Comparison of ENCODE assay signal across 8 cellular contexts in the genomic region with DNA sequence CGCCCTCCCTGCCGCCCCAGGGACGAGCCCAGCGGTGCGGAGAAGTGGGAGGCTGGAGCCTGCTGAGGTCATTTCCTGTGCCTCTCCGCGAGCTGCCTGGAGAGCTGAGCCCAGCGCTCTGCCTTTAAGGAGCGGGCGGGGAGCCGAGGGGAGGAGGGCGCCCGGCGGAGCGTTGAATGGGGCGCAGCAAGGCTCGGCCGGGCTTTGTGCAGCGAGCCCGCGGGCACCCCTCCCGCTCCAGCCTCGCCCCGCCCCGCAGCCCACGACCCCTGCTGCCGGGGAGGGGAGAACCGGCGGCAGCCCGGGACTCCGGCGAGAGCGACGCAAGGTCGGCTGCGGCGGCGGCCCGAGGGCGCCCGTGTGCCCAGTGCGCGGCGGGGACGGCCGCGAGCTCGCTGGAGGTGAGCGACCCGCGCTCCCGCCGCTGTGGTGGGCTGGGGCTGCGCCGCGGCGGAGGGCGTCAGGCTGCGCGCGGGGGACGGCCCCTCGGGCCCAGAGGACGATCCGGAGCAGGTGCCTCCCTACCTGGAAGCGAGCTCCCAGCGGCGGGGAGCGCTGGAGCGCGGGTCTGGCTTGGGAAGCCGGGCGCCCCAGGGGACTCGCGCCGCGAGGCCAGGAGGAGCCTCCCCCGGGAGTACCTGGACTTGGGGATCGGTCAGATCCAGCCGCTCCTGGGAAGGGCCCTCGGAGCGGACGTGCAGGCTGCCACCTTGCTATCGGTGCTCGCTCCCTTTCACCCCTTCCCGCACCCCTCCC. TPM values are rescaled to one million over a fixed set of nuclear protein-coding genes. Genes with fewer than 3 reads are reported as not detected.
DNase-seq lines count a peak whose midpoint lies in the region; ATAC-seq, FAIRE-seq and TF ChIP-seq lines count a peak whose summit lies in the region.

A gene (plus strand): TSS at position 293 of the 756 bp plus-strand sequence. CDS start 8,578 bp downstream, outside the sequence.

- TF ChIP-seq EP300 in ovary (IDR thresholded peaks at IDR 0.05), result no peak

- no peaks in the 10 kb centered on the region for H3K36me3 Mint-ChIP-seq in activated naive CD8-positive, alpha-beta T cell treated with anti-CD3 and anti-CD28 coated beads, Interleukin-2, amount 50 U/mL, for 24 hours (ENCODE audit: low read depth)

- H3K27me3 Mint-ChIP-seq in activated naive CD8-positive, alpha-beta T cell treated with anti-CD3 and anti-CD28 coated beads, Interleukin-2, amount 50 U/mL, for 24 hours, result peaks cover 32% of the 10 kb centered on the region

- ATAC-seq in GM18520 (IDR thresholded peaks at IDR 0.05; ENCODE audit: unreplicated experiment), result peak; percentile 48
- ATAC-seq in activated naive CD8-positive, alpha-beta T cell treated with anti-CD3 and anti-CD28 coated beads, Interleukin-2, amount 50 U/mL, for 24 hours, result peak; percentile 97

- TF ChIP-seq CTCF in 22Rv1 (IDR thresholded peaks at IDR 0.05) (peak; percentile 24), KMS-11 (conservative IDR thresholded peaks at IDR 0.05; ENCODE audit: low read depth, low read length) (no peak), ovary (IDR thresholded peaks at IDR 0.05) (no peak)

- H3K36me3 ChIP-seq in KMS-11 (ENCODE audit: insufficient read depth) (no peaks in the 10 kb centered on the region), ovary (no peaks in the 10 kb centered on the region)

- H3K9ac ChIP-seq in KMS-11, result no peak within 1 kb of the TSS

- no peak for TF ChIP-seq POLR2A in ovary (IDR thresholded peaks at IDR 0.05)

- H3K4me3 Mint-ChIP-seq in activated naive CD8-positive, alpha-beta T cell treated with anti-CD3 and anti-CD28 coated beads, Interleukin-2, amount 50 U/mL, for 24 hours, result peak within 1 kb of the TSS; percentile 78

- H2AFZ ChIP-seq in KMS-11 (ENCODE audit: low read depth), result peak within 1 kb of the TSS; percentile 38

- DNase-seq in SK-MEL-5 (ENCODE audit: low read depth, low spot score) (peak; percentile 86), cardiac septum (ENCODE audit: low spot score) (peak; percentile 88), ovary (peak; percentile 41 to 63 (median 59)), urothelium cell line (ENCODE audit: low spot score) (peak; percentile 99)
- DNase-seq in activated naive CD8-positive, alpha-beta T cell treated with anti-CD3 and anti-CD28 coated beads, Interleukin-2, amount 50 U/mL, for 24 hours, result peak; percentile 66

- H3K4me1 ChIP-seq in KMS-11 (ENCODE audit: low read depth, poor library complexity, severe bottlenecking) (no peaks in the 10 kb centered on the region), ovary (ENCODE audit: insufficient read depth) (no peaks in the 10 kb centered on the region)

- H3K27me3 ChIP-seq in KMS-11 (ENCODE audit: insufficient read depth, low read depth) (no peaks in the 10 kb centered on the region), ovary (no peaks in the 10 kb centered on the region)

- in situ Hi-C loops in SK-MEL-5 (cut with HindIII; ENCODE audit: low pct_unique_long_range_greater_than_20kb, low sequenced_read_pairs), result no loop called here

- no peaks in the 10 kb centered on the region for H3K9me3 Mint-ChIP-seq in activated naive CD8-positive, alpha-beta T cell treated with anti-CD3 and anti-CD28 coated beads, Interleukin-2, amount 50 U/mL, for 24 hours

- peak; percentile 97 for FAIRE-seq in urothelium cell line (lab: Jason Lieb, UNC)

- H3K27ac Mint-ChIP-seq in activated naive CD8-positive, alpha-beta T cell treated with anti-CD3 and anti-CD28 coated beads, Interleukin-2, amount 50 U/mL, for 24 hours, result no peak within 1 kb of the TSS

- no peaks in the 10 kb centered on the region for H4K20me1 ChIP-seq in KMS-11 (ENCODE audit: insufficient read depth)

- H3K4me3 ChIP-seq in KMS-11 (IDR thresholded peaks at IDR 0.05; ENCODE audit: insufficient read depth, low read depth, low read length) (no peak within 1 kb of the TSS), ovary (peak within 1 kb of the TSS; percentile 54)

- no peaks in the 10 kb centered on the region for H3K79me2 ChIP-seq in KMS-11 (ENCODE audit: insufficient read depth, low read depth)

- H3K27ac ChIP-seq in 22Rv1 (peak within 1 kb of the TSS; percentile 55), KMS-11 (no peak within 1 kb of the TSS), ovary (no peak within 1 kb of the TSS)

- H3K4me1 Mint-ChIP-seq in activated naive CD8-positive, alpha-beta T cell treated with anti-CD3 and anti-CD28 coated beads, Interleukin-2, amount 50 U/mL, for 24 hours, result peaks cover 3% of the 10 kb centered on the region

- peak within 1 kb of the TSS; percentile 17; the same call in 1 of the 2 replicates for H3K4me2 ChIP-seq in KMS-11

- intact Hi-C loops in cardiac septum (cut with DNase I) (no loop called here), ovary (cut with DNase I) (no loop called here)

- WGBS in ovary, 3 donors, result 0 to 1% (median 1%) methylated on average over 54 to 86 of the region's 86 CpGs

- H3K9me3 ChIP-seq in ovary, result no peaks in the 10 kb centered on the region

RNA-seq across cellular contexts. Expression of the gene that starts here (rescaled TPM):
- total RNA-seq in SK-MEL-5 (2014; rRNA removed; shearing (Covaris generic)), result 143 and 156 TPM in 2 replicates
- polyA plus RNA-seq in SK-MEL-5 (2015; cell fraction: cytosol; rRNA removed), result 122 and 158 TPM in 2 replicates
- 784 and 815 TPM in 2 replicates for polyA plus RNA-seq in SK-MEL-5 (2015; cell fraction: nucleus; rRNA removed)
- total RNA-seq in cardiac septum (2.6 TPM), ovary (10 to 100 TPM in 1 of 7 donors, 1 to 10 TPM in 5, under 1 TPM in 1; 0.78 to 15.7 (median 3.9) TPM)
- 1 to 10 TPM; 2.0 to 6.8 TPM for polyA plus RNA-seq in ovary
